ENCODE assay signal across 23 cellular contexts in the genomic region with DNA sequence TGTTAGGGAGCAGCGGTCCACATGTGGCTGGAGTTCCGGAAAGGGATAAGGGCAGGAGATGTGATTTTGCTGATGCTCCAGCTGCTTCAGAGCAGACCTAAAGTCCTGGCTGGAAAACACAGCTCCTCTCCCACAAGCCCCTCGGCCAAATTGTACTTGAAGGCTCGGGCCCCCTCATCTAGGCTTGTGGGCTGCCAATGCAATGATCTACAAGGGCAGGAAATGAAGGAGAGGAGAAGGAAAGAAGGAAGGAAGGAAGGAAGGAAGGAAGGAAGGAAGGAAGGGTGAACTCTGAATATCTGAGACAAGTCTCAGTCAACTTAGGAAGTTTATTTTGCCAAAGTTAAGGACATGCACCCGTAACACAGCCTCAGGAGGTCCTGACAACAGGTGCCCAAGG.
DNase-seq lines count a peak whose midpoint lies in the region; ATAC-seq and TF ChIP-seq lines count a peak whose summit lies in the region.
"Had no signal": no experiment of that assay in that cellular context is flagged by ENCODE, and none has a peak within 500 bp of the region (broad histone marks: within the 10 kb centered on the region; RNA-seq: fewer than 3 reads in every experiment).

No MANE protein-coding gene starts in this region.

- in situ Hi-C loops in GM13976 (cut with MboI; ENCODE audit: low sequenced_read_pairs, unreplicated experiment), result no loop called here

- TF ChIP-seq CTCF in HEK293 (tag by site-specific recombination; IDR thresholded peaks at IDR 0.05), result no peak
- no peak for TF ChIP-seq CTCF in GM13976 (IDR thresholded peaks at IDR 0.05; ENCODE audit: borderline replicate concordance, control extremely low read depth, extremely low read depth, insufficient read depth, missing control alignments)

- H3K14ac ChIP-seq in mesenchymal stem cell (ENCODE audit: low read length in 2 of 2), result no peak overlapping the region

- H2BK12ac ChIP-seq in mesenchymal stem cell (ENCODE audit: low read length in 2 of 2), result no peak overlapping the region

- no peak overlapping the region for H2BK5ac ChIP-seq in mesenchymal stem cell (ENCODE audit: low read depth, low read length, poor library complexity, severe bottlenecking)

- H3K18ac ChIP-seq in mesenchymal stem cell (ENCODE audit: low read depth in 1 of 2, low read length in 2 of 2), result no peak overlapping the region

- WGBS in mesenchymal stem cell, result 84% methylated on average over 5 of the region's 5 CpGs

- no peak overlapping the region for H3K4me3 Mint-ChIP-seq in activated CD8-positive, alpha-beta memory T cell treated with anti-CD3 and anti-CD28 coated beads, Interleukin-2, amount 10 ng/mL, durations not matched to agents 7 days and 5 days
- no peak overlapping the region for H3K4me3 Mint-ChIP-seq in memory B cell
- H3K4me3 Mint-ChIP-seq: T-cell had no signal

- peaks cover 36% of the 10 kb centered on the region for H3K27me3 Mint-ChIP-seq in activated CD8-positive, alpha-beta memory T cell treated with anti-CD3 and anti-CD28 coated beads, Interleukin-2, amount 10 ng/mL, durations not matched to agents 7 days and 5 days
- no peaks in the 10 kb centered on the region for H3K27me3 Mint-ChIP-seq in memory B cell

- no peaks in the 10 kb centered on the region for H3K79me1 ChIP-seq in mesenchymal stem cell (replicated peaks; ENCODE audit: low read length, poor library complexity, severe bottlenecking)

- peaks cover 15 to 52% of the 10 kb centered on the region in 2 experiments for H3K27me3 ChIP-seq in mesenchymal stem cell (ENCODE audit: control insufficient read depth in 1 of 2, insufficient read depth in 1 of 2, low read length in 2 of 2)

- POLR2A ChIA-PET in HEK293 (lab: Yijun Ruan, JAX), result interaction anchor here (0.6 to 0.7 kb wide), 2 partner anchors 88 to 197 kb away, joined by 4 to 7 read pairs; no protein-coding TSS in a partner anchor

- CTCF ChIA-PET in activated CD8-positive, alpha-beta memory T cell treated with anti-CD3 and anti-CD28 coated beads, Interleukin-2, amount 10 ng/mL, durations not matched to agents 7 days and 5 days (lab: Charles Lee), result interaction anchor here (0.7 kb wide), 1 partner anchor 199 kb away, joined by 3 read pairs; no protein-coding TSS in a partner anchor
- CTCF ChIA-PET in HEK293 (lab: Yijun Ruan, JAX), result interaction anchor here (0.6 to 1.2 kb wide), 3 partner anchors 22 to 737 kb away, joined by 3 read pairs; no protein-coding TSS in a partner anchor

- H3K4ac ChIP-seq in mesenchymal stem cell (ENCODE audit: low read depth in 1 of 2, low read length in 2 of 2), result no peak overlapping the region

- H3K23ac ChIP-seq in mesenchymal stem cell (ENCODE audit: low read length in 2 of 2), result no peak overlapping the region

- no peak overlapping the region for H2BK15ac ChIP-seq in mesenchymal stem cell (ENCODE audit: low read depth, poor library complexity, severe bottlenecking)

- H2AFZ ChIP-seq in mesenchymal stem cell (ENCODE audit: low read depth, low read length), result no peak overlapping the region

- H3K4me3 ChIP-seq in HEK293 (ENCODE audit: low read depth, low read length) (no peak overlapping the region), SK-N-MC (peak overlapping the region; percentile 79), mesenchymal stem cell (ENCODE audit: insufficient read depth in 1 of 2, low read depth in 1 of 2, low read length in 2 of 2) (no peak overlapping the region)
- H3K4me3 ChIP-seq: SJSA1 had no signal

- H3K36me3 Mint-ChIP-seq in activated CD8-positive, alpha-beta memory T cell treated with anti-CD3 and anti-CD28 coated beads, Interleukin-2, amount 10 ng/mL, durations not matched to agents 7 days and 5 days, result no peaks in the 10 kb centered on the region
- no peaks in the 10 kb centered on the region for H3K36me3 Mint-ChIP-seq in memory B cell
- H3K36me3 Mint-ChIP-seq: CD4-positive, alpha-beta memory T cell; T-cell had no signal

- DNase-seq in activated CD8-positive, alpha-beta memory T cell treated with anti-CD3 and anti-CD28 coated beads, Interleukin-2, amount 10 ng/mL, durations not matched to agents 7 days and 5 days, result peak; percentile 19
- DNase-seq in activated CD8-positive, alpha-beta memory T cell treated with anti-CD3 and anti-CD28 coated beads, Interleukin-2, amount 50 U/mL, for 4 hours, result no peak
- DNase-seq in SK-N-MC (ENCODE audit: low read depth, low spot score) (peak; percentile 92), memory B cell (ENCODE audit: low spot score in 2 of 2) (no peak), mesenchymal stem cell (no peak), cortex of kidney (lab: John Stamatoyannopoulos, UW) (no peak), GM13976 (ENCODE audit: low spot score) (no peak)
- DNase-seq: ACHN; Caco-2; CD4-positive, alpha-beta memory T cell; DMS 273 treated with DMSO at 0.1 percent for 48 hours; GOT3; MM.1S; NCI-H2029; NCI-H446; NCI-H524 treated with DMSO at 0.1 percent for 48 hours; NCI-H774; Right ventricle myocardium superior had no signal

- ATAC-seq in activated CD8-positive, alpha-beta memory T cell treated with anti-CD3 and anti-CD28 coated beads, Interleukin-2, amount 10 ng/mL, durations not matched to agents 7 days and 5 days, result no peak
- ATAC-seq in memory B cell (ENCODE audit: low read depth), result no peak
- ATAC-seq: HepG2 had no signal

- H3K9me3 ChIP-seq in HEK293 (ENCODE audit: control insufficient read depth, insufficient read depth, low read depth, low read length) (no peaks in the 10 kb centered on the region), SK-N-MC (ENCODE audit: low read depth, low read length) (0 out of 2 replicates have a peak, but pooled peaks cover 5% of the 10 kb centered on the region), mesenchymal stem cell (ENCODE audit: control insufficient read depth, low read length) (peaks cover 6% of the 10 kb centered on the region)
- H3K9me3 ChIP-seq: Caco-2, SJSA1 had no signal

- no peak overlapping the region for H4K8ac ChIP-seq in mesenchymal stem cell (ENCODE audit: low read length)

- H4K91ac ChIP-seq in mesenchymal stem cell (ENCODE audit: low read length), result no peak overlapping the region

- H3K27ac ChIP-seq in HEK293 (ENCODE audit: extremely low read depth, low read depth, low read length) (no peak overlapping the region), SK-N-MC (peak overlapping the region; percentile 100), mesenchymal stem cell (ENCODE audit: low read length, poor library complexity, severe bottlenecking) (no peak overlapping the region)
- H3K27ac ChIP-seq: 22Rv1, SJSA1 had no signal

- no peaks in the 10 kb centered on the region for H3K9me3 Mint-ChIP-seq in activated CD8-positive, alpha-beta memory T cell treated with anti-CD3 and anti-CD28 coated beads, Interleukin-2, amount 10 ng/mL, durations not matched to agents 7 days and 5 days (ENCODE audit: low read depth)
- H3K9me3 Mint-ChIP-seq in memory B cell, result no peaks in the 10 kb centered on the region
- H3K9me3 Mint-ChIP-seq: CD4-positive, alpha-beta memory T cell; T-cell had no signal

- no peak overlapping the region for H2BK120ac ChIP-seq in mesenchymal stem cell (ENCODE audit: low read depth, low read length)

- H3K9ac ChIP-seq in SK-N-MC (ENCODE audit: insufficient read length) (peak overlapping the region; percentile 80), mesenchymal stem cell (ENCODE audit: low read length) (no peak overlapping the region)

- H3K36me3 ChIP-seq in HEK293 (ENCODE audit: control insufficient read depth in 2 of 2, insufficient read depth in 1 of 2, low read length in 2 of 2) (no peaks in the 10 kb centered on the region; a peak in 1 of 3 replicates), SK-N-MC (ENCODE audit: insufficient read depth, low read length) (no peaks in the 10 kb centered on the region; the same call in 1 of the 2 replicates), mesenchymal stem cell (ENCODE audit: control insufficient read depth in 1 of 2, insufficient read depth in 2 of 2, low read depth in 1 of 2, low read length in 2 of 2) (no peaks in the 10 kb centered on the region)
- H3K36me3 ChIP-seq: SJSA1 had no signal

- no peak overlapping the region for H3K27ac Mint-ChIP-seq in activated CD8-positive, alpha-beta memory T cell treated with anti-CD3 and anti-CD28 coated beads, Interleukin-2, amount 10 ng/mL, durations not matched to agents 7 days and 5 days
- peak overlapping the region; percentile 5 for H3K27ac Mint-ChIP-seq in memory B cell
- H3K27ac Mint-ChIP-seq: T-cell had no signal

- peaks cover 15% of the 10 kb centered on the region for H3K4me1 Mint-ChIP-seq in activated CD8-positive, alpha-beta memory T cell treated with anti-CD3 and anti-CD28 coated beads, Interleukin-2, amount 10 ng/mL, durations not matched to agents 7 days and 5 days
- H3K4me1 Mint-ChIP-seq in memory B cell, result peaks cover 19% of the 10 kb centered on the region

- H3K4me2 ChIP-seq in mesenchymal stem cell (ENCODE audit: low read length, poor library complexity, severe bottlenecking), result no peak overlapping the region

- H3K4me1 ChIP-seq in HEK293 (ENCODE audit: control insufficient read depth, insufficient read depth, low read length) (no peaks in the 10 kb centered on the region), mesenchymal stem cell (ENCODE audit: control insufficient read depth, insufficient read depth, low read depth, low read length) (no peaks in the 10 kb centered on the region)
- H3K4me1 ChIP-seq: SJSA1 had no signal

- H2AK5ac ChIP-seq in mesenchymal stem cell (ENCODE audit: low read length, severe bottlenecking), result no peak overlapping the region

TF ChIP-seq in HEK293, 187 proteins besides CTCF, POLR2A, EP300 and RAD21 (continues in another document):
- TF ChIP-seq MEIS1 (CRISPR knock-in tag; IDR thresholded peaks at IDR 0.05; ENCODE audit: borderline replicate concordance), result no peak
- TF ChIP-seq, protein P1, sequence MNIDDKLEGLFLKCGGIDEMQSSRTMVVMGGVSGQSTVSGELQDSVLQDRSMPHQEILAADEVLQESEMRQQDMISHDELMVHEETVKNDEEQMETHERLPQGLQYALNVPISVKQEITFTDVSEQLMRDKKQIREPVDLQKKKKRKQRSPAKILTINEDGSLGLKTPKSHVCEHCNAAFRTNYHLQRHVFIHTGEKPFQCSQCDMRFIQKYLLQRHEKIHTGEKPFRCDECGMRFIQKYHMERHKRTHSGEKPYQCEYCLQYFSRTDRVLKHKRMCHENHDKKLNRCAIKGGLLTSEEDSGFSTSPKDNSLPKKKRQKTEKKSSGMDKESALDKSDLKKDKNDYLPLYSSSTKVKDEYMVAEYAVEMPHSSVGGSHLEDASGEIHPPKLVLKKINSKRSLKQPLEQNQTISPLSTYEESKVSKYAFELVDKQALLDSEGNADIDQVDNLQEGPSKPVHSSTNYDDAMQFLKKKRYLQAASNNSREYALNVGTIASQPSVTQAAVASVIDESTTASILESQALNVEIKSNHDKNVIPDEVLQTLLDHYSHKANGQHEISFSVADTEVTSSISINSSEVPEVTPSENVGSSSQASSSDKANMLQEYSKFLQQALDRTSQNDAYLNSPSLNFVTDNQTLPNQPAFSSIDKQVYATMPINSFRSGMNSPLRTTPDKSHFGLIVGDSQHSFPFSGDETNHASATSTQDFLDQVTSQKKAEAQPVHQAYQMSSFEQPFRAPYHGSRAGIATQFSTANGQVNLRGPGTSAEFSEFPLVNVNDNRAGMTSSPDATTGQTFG (tag by site-specific recombination; IDR thresholded peaks at IDR 0.05; ENCODE audit: borderline replicate concordance), result no peak
- peak; percentile 32; the same call in 1 of the 2 replicates for TF ChIP-seq ZNF366 (tag by site-specific recombination; conservative IDR thresholded peaks at IDR 0.05)
- no peak for TF ChIP-seq ZNF560 (tag by site-specific recombination; IDR thresholded peaks at IDR 0.05; ENCODE audit: borderline replicate concordance)

Comparison
In these comparisons a context has a peak if more than half of its experiments do, and no peak if none do; other contexts are left out.
1. DNase-seq: peak in activated CD8-positive, alpha-beta memory T cell treated with anti-CD3 and anti-CD28 coated beads, Interleukin-2, amount 10 ng/mL, durations not matched to agents 7 days and 5 days (single experiment) and SK-N-MC (single experiment); none in activated CD8-positive, alpha-beta memory T cell treated with anti-CD3 and anti-CD28 coated beads, Interleukin-2, amount 50 U/mL, for 4 hours (single experiment), memory B cell (0 of 2), mesenchymal stem cell (single experiment), cortex of kidney (single experiment) and GM13976 (single experiment).